ENCODE assay signal across 21 cellular contexts in the genomic region with DNA sequence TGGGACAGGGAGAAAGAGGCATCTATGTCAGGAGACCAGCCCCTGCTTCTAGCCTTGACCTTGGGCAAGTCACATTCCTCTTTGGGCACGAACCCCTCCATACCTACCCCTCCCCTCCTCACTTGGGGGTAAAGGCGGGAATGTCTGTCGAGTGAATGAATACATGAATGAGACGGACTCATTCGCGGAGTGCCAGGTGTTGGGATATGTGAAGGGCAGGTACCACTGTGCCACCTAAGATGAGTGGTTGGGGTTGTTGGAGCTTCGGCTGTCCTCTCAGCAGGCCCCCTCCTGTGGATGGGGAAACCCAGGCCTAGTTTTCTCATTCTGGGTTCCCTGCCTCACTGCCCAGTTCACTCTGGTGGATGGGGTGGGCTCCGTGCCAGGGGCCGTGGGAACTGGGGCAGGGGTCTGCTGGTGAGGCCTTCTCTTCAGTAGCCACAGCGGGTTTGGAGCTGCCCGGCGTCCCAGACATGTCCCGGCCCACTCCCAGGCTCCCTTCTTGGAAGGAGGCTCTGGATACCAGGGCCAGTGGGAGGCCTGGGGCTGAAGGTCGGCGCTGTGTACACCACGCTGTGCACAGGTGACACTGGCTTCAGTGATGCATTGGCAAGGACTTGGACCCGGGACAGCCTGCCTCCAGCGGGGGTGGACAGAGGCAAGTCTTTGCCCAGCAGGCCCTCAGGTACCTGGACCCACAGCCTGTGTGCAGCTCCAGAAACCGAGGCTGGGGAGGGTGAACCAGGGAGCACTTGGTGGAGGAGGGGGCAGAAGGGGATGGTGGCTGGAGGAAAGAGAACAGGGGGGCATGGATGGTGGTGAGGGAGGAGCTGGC. TPM values are rescaled to one million over a fixed set of nuclear protein-coding genes. Genes with fewer than 3 reads are reported as not detected.
DNase-seq lines count a peak whose midpoint lies in the region; ATAC-seq, FAIRE-seq and TF ChIP-seq lines count a peak whose summit lies in the region.
"Had no signal": no experiment of that assay in that cellular context is flagged by ENCODE, and none has a peak within 500 bp of the region (broad histone marks: within the 10 kb centered on the region; RNA-seq: fewer than 3 reads in every experiment).

No MANE protein-coding gene starts in this region.

- POLR2A ChIA-PET in PC-9 (lab: Charles Lee; ENCODE audit: unreplicated experiment), result no interaction called here

- TF ChIP-seq POLR2A in heart left ventricle (IDR thresholded peaks at IDR 0.05) (no peak), sigmoid colon (IDR thresholded peaks at IDR 0.05) (no peak)

- H3K79me2 ChIP-seq in PC-9 (ENCODE audit: low read depth), result peaks cover 23% of the 10 kb centered on the region

- H3K27me3 ChIP-seq in heart left ventricle (peaks cover 0 to 7% (median 0%) of the 10 kb centered on the region in 9 donors), sigmoid colon (no peaks in the 10 kb centered on the region), PC-9 (ENCODE audit: insufficient read depth, low read depth) (no peaks in the 10 kb centered on the region)

- ATAC-seq in heart left ventricle, result no peak
- no peak for ATAC-seq in HG03175 (IDR thresholded peaks at IDR 0.05; ENCODE audit: unreplicated experiment)
- ATAC-seq in GM18519 (IDR thresholded peaks at IDR 0.05; ENCODE audit: low FRiP score, unreplicated experiment), result no peak
- ATAC-seq: activated CD8-positive, alpha-beta T cell treated with anti-CD3 and anti-CD28 coated beads, Interleukin-2, amount 10 ng/mL, durations not matched to agents 7 days and 5 days; activated T-cell treated with anti-CD3 and anti-CD28 coated beads, Interleukin-2, amount 50 U/mL, for 4 hours; stimulated activated naive CD8-positive, alpha-beta T cell treated with anti-CD3 and anti-CD28 coated beads, Interleukin-15, Interleukin-2, amounts not matched to agents 100 U/mL and 50 U/mL, for 24 hours had no signal

- H3K27ac ChIP-seq in heart left ventricle (peak overlapping the region in 10 of 12 donors; percentile 3 to 99 (median 72)), kidney (ENCODE audit: low read depth in 2 of 2, low read length in 2 of 2) (peak overlapping the region; percentile 90 to 93), sigmoid colon (peak overlapping the region; percentile 90 to 98 (median 96)), PC-9 (no peak overlapping the region)
- H3K27ac ChIP-seq: C4-2B had no signal

- peak overlapping the region in 1 of 2 donors; percentile 84 for H3K9ac ChIP-seq in kidney (ENCODE audit: low read length in 2 of 2)

- H3K9me2 ChIP-seq in PC-9 (ENCODE audit: insufficient read depth), result no peaks in the 10 kb centered on the region

- H3K9me3 ChIP-seq in heart left ventricle (no peaks in the 10 kb centered on the region), kidney (ENCODE audit: control insufficient read depth in 1 of 2, low read length in 2 of 2) (no peaks in the 10 kb centered on the region), sigmoid colon (no peaks in the 10 kb centered on the region), PC-9 (ENCODE audit: insufficient read depth, low read depth) (no peaks in the 10 kb centered on the region)

- intact Hi-C loops in heart left ventricle (cut with DNase I) (no loop called here), cardiac septum (cut with DNase I) (no loop called here), kidney (cut with DNase I) (no loop called here), sigmoid colon (cut with DNase I) (no loop called here), PC-9 (cut with micrococcal nuclease; ENCODE audit: unreplicated experiment) (no loop called here)

- H3K36me3 ChIP-seq in heart left ventricle (no peaks in the 10 kb centered on the region), kidney (ENCODE audit: control insufficient read depth in 1 of 2, insufficient read depth in 2 of 2, low read length in 2 of 2) (no peaks in the 10 kb centered on the region), sigmoid colon (no peaks in the 10 kb centered on the region), PC-9 (ENCODE audit: low read depth) (no peaks in the 10 kb centered on the region)

- TF ChIP-seq CTCF in heart left ventricle (IDR thresholded peaks at IDR 0.05) (no peak), kidney (IDR thresholded peaks at IDR 0.05; ENCODE audit: borderline replicate concordance, extremely low read depth, insufficient read depth) (no peak), sigmoid colon (IDR thresholded peaks at IDR 0.05) (no peak), PC-9 (conservative IDR thresholded peaks at IDR 0.05) (no peak)

- DNase-seq in heart left ventricle (no peak), cardiac septum (ENCODE audit: low spot score) (no peak), kidney (peak; percentile 73), sigmoid colon (peak; percentile 66), RPMI8226 (no peak), PC-9 (no peak)
- DNase-seq: activated B cell treated with CpG ODN at 0.5 μM for 24 hours; activated CD8-positive, alpha-beta T cell treated with anti-CD3 and anti-CD28 coated beads, Interleukin-2, amount 10 ng/mL, durations not matched to agents 7 days and 5 days; activated T-cell treated with anti-CD3 and anti-CD28 coated beads, Interleukin-2, amount 50 U/mL, for 4 hours; DMS153; erythroblast; mesendoderm; NCI-H1417; NCI-H2171; NCI-H526 treated with DMSO at 0.1 percent for 48 hours; nephron progenitor cell; stimulated activated naive CD8-positive, alpha-beta T cell treated with anti-CD3 and anti-CD28 coated beads, Interleukin-15, Interleukin-2, amounts not matched to agents 100 U/mL and 50 U/mL, for 24 hours had no signal

- no TSS peak for BruUV-seq in PC-9 (replicated peaks; lab: Mats Ljungman, UMichigan)

- H3K4me3 ChIP-seq in heart left ventricle, result no peak overlapping the region
- peak overlapping the region; percentile 2 to 82 for H3K4me3 ChIP-seq in kidney (ENCODE audit: low read length in 2 of 2)
- H3K4me3 ChIP-seq in sigmoid colon, result no peak overlapping the region
- no peak overlapping the region for H3K4me3 ChIP-seq in PC-9

- peaks cover 53% of the 10 kb centered on the region for H4K20me1 ChIP-seq in PC-9 (ENCODE audit: insufficient read depth)

- WGBS in heart left ventricle, 4 donors, result 74 to 88% (median 85%) methylated on average over 13 to 19 of the region's 19 CpGs
- 84 to 92% methylated on average over 19 of the region's 19 CpGs for WGBS in sigmoid colon, 2 donors

- peaks cover 16% of the 10 kb centered on the region for H3F3A ChIP-seq in PC-9 (ENCODE audit: insufficient read depth, low read depth)

- H3K4me1 ChIP-seq in heart left ventricle (peaks cover 16 to 99% (median 78%) of the 10 kb centered on the region in 12 donors), kidney (ENCODE audit: control insufficient read depth in 1 of 2, insufficient read depth in 1 of 2, low read depth in 1 of 2, low read length in 2 of 2) (peaks cover 70 to 85% of the 10 kb centered on the region in 2 donors), sigmoid colon (peaks cover 2 to 92% (median 85%) of the 10 kb centered on the region in 4 donors), PC-9 (replicated peaks; ENCODE audit: insufficient read depth) (peaks cover 14% of the 10 kb centered on the region)

- H2AFZ ChIP-seq in PC-9, result no peak overlapping the region

- CTCF ChIA-PET in PC-9 (lab: Charles Lee), result no interaction called here

- TF ChIP-seq EP300 in sigmoid colon (IDR thresholded peaks at IDR 0.05), result no peak

- no peak overlapping the region for H3K4me2 ChIP-seq in PC-9

- FAIRE-seq in kidney (lab: Jason Lieb, UNC), result no peak

RNA-seq across cellular contexts. Expression of a gene that starts 5.6 kb away (rescaled TPM):
- total RNA-seq in heart left ventricle, result 10 to 100 TPM in 7 of 9 donors, 1 to 10 TPM in 2; 7.6 to 23.4 (median 12.7) TPM
- polyA plus RNA-seq in heart left ventricle, result 10 to 100 TPM in 1 of 2 donors, 1 to 10 TPM in 1; 7.7 to 14.2 TPM
- 31.4 TPM for total RNA-seq in cardiac septum
- 68.7 TPM for total RNA-seq in kidney
- polyA plus RNA-seq in kidney (ENCODE audit: insufficient read depth, low read depth, low replicate concordance), result 35.6 TPM
- total RNA-seq in sigmoid colon, result 10 to 100 TPM in 1 of 4 donors, 1 to 10 TPM in 3; 5.4 to 11.9 (median 5.7) TPM
- polyA plus RNA-seq in sigmoid colon, result 1 to 10 TPM in 2 of 3 donors, under 1 TPM in 1; 0.69 to 4.0 (median 1.8) TPM
- 44.2 and 48.3 TPM in 2 replicates for total RNA-seq in PC-9 (2021)
- total RNA-seq: activated B cell treated with CpG ODN at 0.5 μM for 24 hours had no signal

RNA-seq across cellular contexts. Expression of a gene that starts 29.6 kb away (rescaled TPM):
- total RNA-seq in heart left ventricle (10 to 100 TPM; 32.7 to 96.9 (median 60.9) TPM), cardiac septum (43.3 TPM), kidney (29.4 TPM), sigmoid colon (10 to 100 TPM; 36.7 to 52.7 (median 43.6) TPM), PC-9 (2021) (95.9 and 110 TPM in 2 replicates)
- polyA plus RNA-seq in heart left ventricle (100 to 1,000 TPM; 109 to 210 TPM), kidney (ENCODE audit: insufficient read depth, low read depth, low replicate concordance) (61.1 TPM), sigmoid colon (10 to 100 TPM; 36.0 to 57.0 (median 49.0) TPM)

RNA-seq across cellular contexts. Expression of a gene that starts 48.7 kb away (rescaled TPM):
- total RNA-seq in heart left ventricle, result 1 to 10 TPM; 1.7 to 5.5 (median 3.3) TPM
- polyA plus RNA-seq in heart left ventricle, result 1 to 10 TPM; 2.5 to 3.1 TPM
- total RNA-seq in cardiac septum, result 1.4 TPM
- total RNA-seq in kidney, result 11.9 TPM
- polyA plus RNA-seq in kidney (ENCODE audit: insufficient read depth, low read depth, low replicate concordance), result 3.2 TPM
- 1 to 10 TPM; 3.2 to 3.9 (median 3.6) TPM for total RNA-seq in sigmoid colon
- 10 to 100 TPM in 1 of 3 donors, 1 to 10 TPM in 2; 2.3 to 11.7 (median 4.8) TPM for polyA plus RNA-seq in sigmoid colon
- 25.0 and 34.8 TPM in 2 replicates for total RNA-seq in PC-9 (2021)

RNA-seq across cellular contexts. Expression of a gene that starts 50.1 kb away (rescaled TPM):
- 10 to 100 TPM in 3 of 9 donors, 1 to 10 TPM in 6; 3.8 to 20.0 (median 6.2) TPM for total RNA-seq in heart left ventricle
- polyA plus RNA-seq in heart left ventricle, result 10 to 100 TPM in 1 of 2 donors, 1 to 10 TPM in 1; 6.1 to 14.9 TPM
- total RNA-seq in cardiac septum, result 6.3 TPM
- total RNA-seq in kidney, result 82.7 TPM
- 75.7 TPM for polyA plus RNA-seq in kidney (ENCODE audit: insufficient read depth, low read depth, low replicate concordance)
- total RNA-seq in sigmoid colon, result 10 to 100 TPM in 1 of 4 donors, 1 to 10 TPM in 3; 7.1 to 10.2 (median 8.3) TPM
- polyA plus RNA-seq in sigmoid colon, result 1 to 10 TPM in 2 of 3 donors, under 1 TPM in 1; 0.46 to 4.2 (median 2.4) TPM
- 45.3 and 49.8 TPM in 2 replicates for total RNA-seq in PC-9 (2021)
- total RNA-seq: activated CD8-positive, alpha-beta T cell treated with anti-CD3 and anti-CD28 coated beads, Interleukin-2, amount 10 ng/mL, durations not matched to agents 7 days and 5 days; OCI-LY7 had no signal

Comparison
In these comparisons a context has a peak if more than half of its experiments do, and no peak if none do; other contexts are left out.
1. DNase-seq: peak in kidney (single experiment) and sigmoid colon (single experiment); none in heart left ventricle (0 of 5), cardiac septum (single experiment), RPMI8226 (single experiment) and PC-9 (0 of 2).
2. H3K4me3 ChIP-seq: peak in kidney (2 of 2); none in heart left ventricle (0 of 12), sigmoid colon (0 of 4) and PC-9 (single experiment).